1 cellular context compared by ENCODE assay signal in the genomic region with DNA sequence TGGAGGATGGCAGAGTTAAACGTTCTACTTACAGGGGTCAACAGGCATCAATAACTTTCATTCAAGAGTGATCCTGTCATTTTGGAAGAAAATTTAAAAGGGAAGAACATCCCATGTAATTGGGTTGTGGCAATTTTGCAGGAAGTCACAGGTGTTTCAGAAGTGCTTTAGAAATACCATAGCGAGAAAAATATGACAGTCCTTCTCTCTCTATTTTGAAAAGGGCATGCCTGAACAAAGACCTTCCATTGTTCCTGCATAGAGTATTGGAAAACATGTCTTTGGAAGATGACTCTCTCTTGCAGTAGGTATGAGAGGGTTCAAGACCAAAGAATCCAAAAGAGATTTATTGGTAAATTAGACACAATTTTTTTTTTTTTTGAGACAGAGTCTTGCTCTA.
TF ChIP-seq lines count a peak whose summit lies in the region.

No MANE protein-coding gene starts in this region.

TF ChIP-seq in GM12878, 131 proteins besides CTCF, POLR2A, EP300 and RAD21:
- TF ChIP-seq RELA (IDR thresholded peaks at IDR 0.05; ENCODE audit: borderline replicate concordance, partially characterized antibody) = no peak
- TF ChIP-seq TCF12 (IDR thresholded peaks at IDR 0.05; ENCODE audit: low read depth, low read length) = no peak
- TF ChIP-seq LARP7 (IDR thresholded peaks at IDR 0.05) = no peak
- TF ChIP-seq HCFC1 (IDR thresholded peaks at IDR 0.05; ENCODE audit: low read length) = no peak
- no peak for TF ChIP-seq ZSCAN29 (IDR thresholded peaks at IDR 0.05)
- no peak for TF ChIP-seq POLR2AphosphoS5 (IDR thresholded peaks at IDR 0.05; ENCODE audit: low read length)
- TF ChIP-seq BACH1 (IDR thresholded peaks at IDR 0.05; ENCODE audit: borderline replicate concordance) = no peak
- TF ChIP-seq, protein P1, sequence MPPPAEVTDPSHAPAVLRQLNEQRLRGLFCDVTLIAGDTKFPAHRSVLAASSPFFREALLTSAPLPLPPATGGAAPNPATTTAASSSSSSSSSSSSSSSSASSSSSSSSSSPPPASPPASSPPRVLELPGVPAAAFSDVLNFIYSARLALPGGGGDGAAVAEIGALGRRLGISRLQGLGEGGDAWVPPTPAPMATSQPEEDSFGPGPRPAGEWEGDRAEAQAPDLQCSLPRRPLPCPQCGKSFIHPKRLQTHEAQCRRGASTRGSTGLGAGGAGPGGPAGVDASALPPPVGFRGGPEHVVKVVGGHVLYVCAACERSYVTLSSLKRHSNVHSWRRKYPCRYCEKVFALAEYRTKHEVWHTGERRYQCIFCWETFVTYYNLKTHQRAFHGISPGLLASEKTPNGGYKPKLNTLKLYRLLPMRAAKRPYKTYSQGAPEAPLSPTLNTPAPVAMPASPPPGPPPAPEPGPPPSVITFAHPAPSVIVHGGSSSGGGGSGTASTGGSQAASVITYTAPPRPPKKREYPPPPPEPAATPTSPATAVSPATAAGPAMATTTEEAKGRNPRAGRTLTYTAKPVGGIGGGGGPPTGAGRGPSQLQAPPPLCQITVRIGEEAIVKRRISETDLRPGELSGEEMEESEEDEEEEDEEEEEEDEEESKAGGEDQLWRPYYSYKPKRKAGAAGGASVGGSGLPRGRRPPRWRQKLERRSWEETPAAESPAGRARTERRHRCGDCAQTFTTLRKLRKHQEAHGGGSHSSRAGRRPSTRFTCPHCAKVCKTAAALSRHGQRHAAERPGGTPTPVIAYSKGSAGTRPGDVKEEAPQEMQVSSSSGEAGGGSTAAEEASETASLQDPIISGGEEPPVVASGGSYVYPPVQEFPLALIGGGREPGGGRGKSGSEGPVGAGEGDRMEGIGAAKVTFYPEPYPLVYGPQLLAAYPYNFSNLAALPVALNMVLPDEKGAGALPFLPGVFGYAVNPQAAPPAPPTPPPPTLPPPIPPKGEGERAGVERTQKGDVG (CRISPR knock-in tag; IDR thresholded peaks at IDR 0.05) = no peak
- TF ChIP-seq RAD51 (IDR thresholded peaks at IDR 0.05) = no peak
- TF ChIP-seq SREBF2 (IDR thresholded peaks at IDR 0.05; ENCODE audit: low read length) = no peak
- no peak for TF ChIP-seq PAX8 (IDR thresholded peaks at IDR 0.05)
- TF ChIP-seq ZBED1 (IDR thresholded peaks at IDR 0.05; ENCODE audit: borderline replicate concordance) = no peak
- TF ChIP-seq, protein P2, sequence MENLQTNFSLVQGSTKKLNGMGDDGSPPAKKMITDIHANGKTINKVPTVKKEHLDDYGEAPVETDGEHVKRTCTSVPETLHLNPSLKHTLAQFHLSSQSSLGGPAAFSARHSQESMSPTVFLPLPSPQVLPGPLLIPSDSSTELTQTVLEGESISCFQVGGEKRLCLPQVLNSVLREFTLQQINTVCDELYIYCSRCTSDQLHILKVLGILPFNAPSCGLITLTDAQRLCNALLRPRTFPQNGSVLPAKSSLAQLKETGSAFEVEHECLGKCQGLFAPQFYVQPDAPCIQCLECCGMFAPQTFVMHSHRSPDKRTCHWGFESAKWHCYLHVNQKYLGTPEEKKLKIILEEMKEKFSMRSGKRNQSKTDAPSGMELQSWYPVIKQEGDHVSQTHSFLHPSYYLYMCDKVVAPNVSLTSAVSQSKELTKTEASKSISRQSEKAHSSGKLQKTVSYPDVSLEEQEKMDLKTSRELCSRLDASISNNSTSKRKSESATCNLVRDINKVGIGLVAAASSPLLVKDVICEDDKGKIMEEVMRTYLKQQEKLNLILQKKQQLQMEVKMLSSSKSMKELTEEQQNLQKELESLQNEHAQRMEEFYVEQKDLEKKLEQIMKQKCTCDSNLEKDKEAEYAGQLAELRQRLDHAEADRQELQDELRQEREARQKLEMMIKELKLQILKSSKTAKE (IDR thresholded peaks at IDR 0.05; ENCODE audit: low read depth, poor library complexity, severe bottlenecking) = no peak
- TF ChIP-seq CHD4 (IDR thresholded peaks at IDR 0.05) = no peak
- no peak for TF ChIP-seq MTA3 (IDR thresholded peaks at IDR 0.05; ENCODE audit: borderline replicate concordance, low read length)
- TF ChIP-seq, protein P3, sequence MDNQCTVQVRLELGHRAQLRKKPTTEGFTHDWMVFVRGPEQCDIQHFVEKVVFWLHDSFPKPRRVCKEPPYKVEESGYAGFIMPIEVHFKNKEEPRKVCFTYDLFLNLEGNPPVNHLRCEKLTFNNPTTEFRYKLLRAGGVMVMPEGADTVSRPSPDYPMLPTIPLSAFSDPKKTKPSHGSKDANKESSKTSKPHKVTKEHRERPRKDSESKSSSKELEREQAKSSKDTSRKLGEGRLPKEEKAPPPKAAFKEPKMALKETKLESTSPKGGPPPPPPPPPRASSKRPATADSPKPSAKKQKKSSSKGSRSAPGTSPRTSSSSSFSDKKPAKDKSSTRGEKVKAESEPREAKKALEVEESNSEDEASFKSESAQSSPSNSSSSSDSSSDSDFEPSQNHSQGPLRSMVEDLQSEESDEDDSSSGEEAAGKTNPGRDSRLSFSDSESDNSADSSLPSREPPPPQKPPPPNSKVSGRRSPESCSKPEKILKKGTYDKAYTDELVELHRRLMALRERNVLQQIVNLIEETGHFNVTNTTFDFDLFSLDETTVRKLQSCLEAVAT (IDR thresholded peaks at IDR 0.05) = no peak
- TF ChIP-seq RB1 (IDR thresholded peaks at IDR 0.05; ENCODE audit: borderline replicate concordance) = no peak
- no peak for TF ChIP-seq BRCA1 (IDR thresholded peaks at IDR 0.05; ENCODE audit: low read depth, low read length)
